In genomic region chr13:28401303-28402056, GRCh38 we compare ENCODE assay signal across 8 cellular contexts.
DNase-seq lines count a peak whose midpoint lies in the region; ATAC-seq and TF ChIP-seq lines count a peak whose summit lies in the region.

No MANE protein-coding gene starts in this region.

- no peaks in the 10 kb centered on the region for H3K27me3 ChIP-seq in IMR-90 (ENCODE audit: control insufficient read depth, insufficient read depth, low read length)
- no peaks in the 10 kb centered on the region for H3K27me3 ChIP-seq in parathyroid adenoma (ENCODE audit: control insufficient read depth, insufficient read depth, low read length)

- no peaks in the 10 kb centered on the region for H3K79me2 ChIP-seq in parathyroid adenoma

- H3K9me1 ChIP-seq in IMR-90 (ENCODE audit: insufficient read depth, low read length): no peaks in the 10 kb centered on the region

- no peak overlapping the region for H3K4me3 ChIP-seq in IMR-90 (ENCODE audit: insufficient read depth, low read depth, low read length)
- H3K4me3 ChIP-seq in parathyroid adenoma (ENCODE audit: low read depth, low read length): no peak overlapping the region

- H3K23ac ChIP-seq in IMR-90 (ENCODE audit: low read depth, low read length): peak overlapping the region; percentile 35; the same call in 1 of the 2 replicates

- no peaks in the 10 kb centered on the region for H3K36me3 ChIP-seq in IMR-90 (ENCODE audit: control insufficient read depth, insufficient read depth, low read length)
- H3K36me3 ChIP-seq in parathyroid adenoma (ENCODE audit: control insufficient read depth, insufficient read depth, low read length): no peaks in the 10 kb centered on the region

- no peaks in the 10 kb centered on the region for H3K27me3 Mint-ChIP-seq in activated CD4-positive, alpha-beta T cell treated with anti-CD3 and anti-CD28 coated beads, Interleukin-2, amount 10 ng/mL, durations not matched to agents 24 days and 14 days

- no peak overlapping the region for H2AK5ac ChIP-seq in IMR-90 (ENCODE audit: low read depth, low read length)

- POLR2A ChIA-PET in IMR-90 (lab: Charles Lee; ENCODE audit: unreplicated experiment): no interaction called here

- no peaks in the 10 kb centered on the region for H4K20me1 ChIP-seq in IMR-90 (ENCODE audit: insufficient read depth, low read length)

- H3K79me1 ChIP-seq in IMR-90 (ENCODE audit: low read depth in 1 of 2, low read length in 2 of 2): 0 out of 4 replicates have a peak, but pooled peaks cover 0 to 3% of the 10 kb centered on the region in 2 experiments

- H2AFZ ChIP-seq in IMR-90 (replicated peaks; ENCODE audit: low read length, poor library complexity) (no peak overlapping the region), parathyroid adenoma (no peak overlapping the region)

- peak overlapping the region; percentile 70 for H2BK5ac ChIP-seq in IMR-90 (ENCODE audit: low read depth, low read length, poor library complexity, severe bottlenecking)

- no TSS peak for BruUV-seq in IMR-90 (replicated peaks; lab: Mats Ljungman, UMichigan)

- H3K9me3 ChIP-seq in IMR-90 (ENCODE audit: control insufficient read depth, insufficient read depth, low read length) (no peaks in the 10 kb centered on the region), parathyroid adenoma (ENCODE audit: control insufficient read depth, low read length) (no peaks in the 10 kb centered on the region)

- TF ChIP-seq CTCF in GM13977 (IDR thresholded peaks at IDR 0.05; ENCODE audit: extremely low read depth, insufficient read depth, missing control alignments) (no peak), IMR-90 (conservative IDR thresholded peaks at IDR 0.05; ENCODE audit: low read depth, low read length) (no peak), parathyroid adenoma (IDR thresholded peaks at IDR 0.05) (no peak)

- 46% methylated on average over 3 of the region's 7 CpGs; no CpG with 5 or more reads in 1 of the 2 experiments for WGBS in IMR-90 (ENCODE audit: extremely low coverage in 2 of 2, insufficient read length in 1 of 2), 2 experiments

- H3K27ac ChIP-seq in IMR-90 (ENCODE audit: insufficient read depth, low read length) (no peak overlapping the region), parathyroid adenoma (peak overlapping the region; percentile 44)

- no peaks in the 10 kb centered on the region for H3K9me3 Mint-ChIP-seq in activated CD4-positive, alpha-beta T cell treated with anti-CD3 and anti-CD28 coated beads, Interleukin-2, amount 10 ng/mL, durations not matched to agents 24 days and 14 days

- H2BK15ac ChIP-seq in IMR-90 (ENCODE audit: low read depth, low read length): no peak overlapping the region

- H4K8ac ChIP-seq in IMR-90 (ENCODE audit: low read depth in 2 of 2, low read length in 2 of 2): peak overlapping the region in 1 of 2 experiments; percentile 42; a peak in 2 of 4 replicates

- H3K18ac ChIP-seq in IMR-90 (ENCODE audit: low read depth, low read length): peak overlapping the region; percentile 9; the same call in 1 of the 2 replicates

- peaks cover 2% of the 10 kb centered on the region; the same call in 1 of the 2 replicates for H3K4me1 ChIP-seq in IMR-90 (ENCODE audit: control insufficient read depth, insufficient read depth, low read length)
- H3K4me1 ChIP-seq in parathyroid adenoma: no peaks in the 10 kb centered on the region

- no peak overlapping the region for H3K27ac Mint-ChIP-seq in activated CD4-positive, alpha-beta T cell treated with anti-CD3 and anti-CD28 coated beads, Interleukin-2, amount 10 ng/mL, durations not matched to agents 24 days and 14 days

- H3K9ac ChIP-seq in IMR-90 (ENCODE audit: low read depth, low read length) (no peak overlapping the region), parathyroid adenoma (no peak overlapping the region)

- H3K56ac ChIP-seq in IMR-90 (ENCODE audit: extremely low read depth, insufficient read depth, low read length): no peak overlapping the region

- no peak overlapping the region for H3K4me3 Mint-ChIP-seq in activated CD4-positive, alpha-beta T cell treated with anti-CD3 and anti-CD28 coated beads, Interleukin-2, amount 10 ng/mL, durations not matched to agents 24 days and 14 days

- intact Hi-C loops in IMR-90 (cut with micrococcal nuclease): no loop called here
- intact Hi-C loops in activated CD4-positive, alpha-beta T cell treated with anti-CD3 and anti-CD28 coated beads, Interleukin-2, amount 10 ng/mL, durations not matched to agents 24 days and 14 days (cut with micrococcal nuclease): loop anchor here (5.0 kb wide), 1 partner anchor 256 kb away; the partner anchor contains the start of gene POMP

- peak overlapping the region; percentile 58; the same call in 1 of the 2 replicates for H3K4me2 ChIP-seq in IMR-90 (ENCODE audit: low read depth, low read length)
- no peak overlapping the region for H3K4me2 ChIP-seq in parathyroid adenoma (ENCODE audit: low read length)

- H4K91ac ChIP-seq in IMR-90 (ENCODE audit: insufficient read depth, low read depth, low read length): peak overlapping the region; percentile 44; the same call in 1 of the 2 replicates

- H2BK20ac ChIP-seq in IMR-90 (ENCODE audit: low read depth, low read length): peak overlapping the region; percentile 28; the same call in 1 of the 2 replicates

- CTCF ChIA-PET in IMR-90 (lab: Yijun Ruan, JAX): interaction anchor here (1.0 kb wide), 1 partner anchor 9 kb away, joined by 4 read pairs; no protein-coding TSS in a partner anchor

- ATAC-seq in IMR-90 (ENCODE audit: low read depth) (no peak; the same call in 1 of the 2 replicates), GM19324 (IDR thresholded peaks at IDR 0.05; ENCODE audit: low FRiP score, unreplicated experiment) (no peak)

- H3K14ac ChIP-seq in IMR-90 (replicated peaks; ENCODE audit: low read depth, low read length): peak overlapping the region; percentile 82; the same call in 1 of the 2 replicates

- no peak for TF ChIP-seq RAD21 in IMR-90 (IDR thresholded peaks at IDR 0.05; ENCODE audit: low read length)

- TF ChIP-seq POLR2A in IMR-90 (IDR thresholded peaks at IDR 0.05; ENCODE audit: low read depth, low read length): no peak

- dilution Hi-C loops in IMR-90 (cut with HindIII; ENCODE audit: low sequenced_read_pairs, unreplicated experiment): no loop called here

- peaks cover 9% of the 10 kb centered on the region for H3K4me1 Mint-ChIP-seq in activated CD4-positive, alpha-beta T cell treated with anti-CD3 and anti-CD28 coated beads, Interleukin-2, amount 10 ng/mL, durations not matched to agents 24 days and 14 days

- DNase-seq in GM13977 (ENCODE audit: low spot score) (peak; percentile 32), IMR-90 (peak; percentile 75), cerebellar cortex (ENCODE audit: low spot score) (peak; percentile 6), C1 segment of cervical spinal cord (lab: John Stamatoyannopoulos, UW) (no peak)
- no peak for DNase-seq in activated CD4-positive, alpha-beta T cell treated with anti-CD3 and anti-CD28 coated beads, Interleukin-2, amount 10 ng/mL, durations not matched to agents 24 days and 14 days
- no peak for DNase-seq in activated CD8-positive, alpha-beta memory T cell treated with anti-CD3 and anti-CD28 coated beads, Interleukin-2, amount 50 U/mL, for 48 hours

- peaks cover 12% of the 10 kb centered on the region for H3K36me3 Mint-ChIP-seq in activated CD4-positive, alpha-beta T cell treated with anti-CD3 and anti-CD28 coated beads, Interleukin-2, amount 10 ng/mL, durations not matched to agents 24 days and 14 days (ENCODE audit: low read depth)

- no peak overlapping the region for H2BK120ac ChIP-seq in IMR-90 (ENCODE audit: low read depth, low read length)

- no peak overlapping the region for H4K5ac ChIP-seq in IMR-90 (ENCODE audit: low read depth, low read length)

- in situ Hi-C loops in GM13977 (cut with MboI; ENCODE audit: low pct_unique_long_range_greater_than_20kb, low sequenced_read_pairs, unreplicated experiment) (no loop called here), IMR-90 (cut with MboI; ENCODE audit: low sequenced_read_pairs) (no loop called here)

- no peak overlapping the region for H2AK9ac ChIP-seq in IMR-90 (replicated peaks; ENCODE audit: low read depth, low read length, poor library complexity)

- H3K4ac ChIP-seq in IMR-90 (ENCODE audit: low read depth, low read length): peak overlapping the region; percentile 31; the same call in 1 of the 2 replicates

TF ChIP-seq in IMR-90, 13 proteins besides CTCF, POLR2A, EP300 and RAD21:
- TF ChIP-seq MAZ (IDR thresholded peaks at IDR 0.05; ENCODE audit: borderline replicate concordance, low read depth, low read length) (no peak), MXI1 (IDR thresholded peaks at IDR 0.05; ENCODE audit: borderline replicate concordance, low read depth, low read length) (no peak), MAFK (IDR thresholded peaks at IDR 0.05; ENCODE audit: low read depth, low read length) (no peak), USF2 (IDR thresholded peaks at IDR 0.05; ENCODE audit: low read depth, low read length) (no peak), NFE2L2 (IDR thresholded peaks at IDR 0.05; ENCODE audit: low read depth, low read length) (no peak), CHD1 (IDR thresholded peaks at IDR 0.05; ENCODE audit: low read depth, low read length) (no peak), RFX5 (IDR thresholded peaks at IDR 0.05; ENCODE audit: low read depth, low read length) (no peak), BHLHE40 (IDR thresholded peaks at IDR 0.05; ENCODE audit: low read depth, low read length) (peak; percentile 11; the same call in 1 of the 2 replicates), FOS (IDR thresholded peaks at IDR 0.05; ENCODE audit: low read depth, low read length) (no peak), ELK1 (IDR thresholded peaks at IDR 0.05; ENCODE audit: borderline replicate concordance, low read depth, low read length) (no peak), CEBPB (IDR thresholded peaks at IDR 0.05; ENCODE audit: low read depth, low read length) (peak; percentile 48; the same call in 1 of the 2 replicates), RCOR1 (IDR thresholded peaks at IDR 0.05; ENCODE audit: insufficient replicate concordance, low read length) (no peak), SMC3 (IDR thresholded peaks at IDR 0.05; ENCODE audit: low read depth, low read length) (no peak)
TF ChIP-seq in IMR-90: peak in this region for 2.

Comparison
In these comparisons a context has a peak if more than half of its experiments do, and no peak if none do; other contexts are left out.
1. DNase-seq: peak in GM13977 (single experiment), IMR-90 (single experiment) and cerebellar cortex (single experiment); none in C1 segment of cervical spinal cord (0 of 14), activated CD4-positive, alpha-beta T cell treated with anti-CD3 and anti-CD28 coated beads, Interleukin-2, amount 10 ng/mL, durations not matched to agents 24 days and 14 days (single experiment) and activated CD8-positive, alpha-beta memory T cell treated with anti-CD3 and anti-CD28 coated beads, Interleukin-2, amount 50 U/mL, for 48 hours (single experiment).